24 cellular contexts compared by ENCODE assay signal in genomic region chr5:33261747-33262146, GRCh38.
"Had no signal": no experiment of that assay in that cellular context is flagged by ENCODE, and none has a peak within 500 bp of the region (broad histone marks: within the 10 kb centered on the region; RNA-seq: fewer than 3 reads in every experiment).

No MANE protein-coding gene starts in this region.

- H3K4me1 Mint-ChIP-seq: activated CD4-positive, alpha-beta T cell treated with anti-CD3 and anti-CD28 coated beads, Interleukin-2, amount 10 ng/mL, durations not matched to agents 7 days and 5 days; activated CD8-positive, alpha-beta memory T cell treated with anti-CD3 and anti-CD28 coated beads, Interleukin-2, amount 10 ng/mL, durations not matched to agents 7 days and 5 days; activated naive CD4-positive, alpha-beta T cell treated with anti-CD3 and anti-CD28 coated beads, Interleukin-2, amount 10 ng/mL, durations not matched to agents 7 days and 5 days had no signal

- FAIRE-seq: TTC549 had no signal

- H3K36me3 Mint-ChIP-seq: activated CD8-positive, alpha-beta memory T cell treated with anti-CD3 and anti-CD28 coated beads, Interleukin-2, amount 10 ng/mL, durations not matched to agents 7 days and 5 days; activated naive CD4-positive, alpha-beta T cell treated with anti-CD3 and anti-CD28 coated beads, Interleukin-2, amount 10 ng/mL, durations not matched to agents 7 days and 5 days had no signal

- H3K27me3 ChIP-seq: body of pancreas, esophagus squamous epithelium, gastroesophageal sphincter, sigmoid colon, spleen, upper lobe of left lung had no signal

- ATAC-seq: activated CD8-positive, alpha-beta memory T cell treated with anti-CD3 and anti-CD28 coated beads, Interleukin-2, amount 10 ng/mL, durations not matched to agents 7 days and 5 days; activated CD8-positive, alpha-beta T cell treated with anti-CD3 and anti-CD28 coated beads for 36 hours; body of pancreas; gastroesophageal sphincter; left ventricle myocardium superior; stimulated activated naive CD8-positive, alpha-beta T cell treated with anti-CD3 and anti-CD28 coated beads, Interleukin-15, Interleukin-2, amounts not matched to agents 100 U/mL and 50 U/mL, for 24 hours had no signal

- H3K4me3 ChIP-seq: body of pancreas, esophagus squamous epithelium, gastroesophageal sphincter, sigmoid colon, spleen, upper lobe of left lung had no signal

- H3K4me3 Mint-ChIP-seq: activated CD4-positive, alpha-beta T cell treated with anti-CD3 and anti-CD28 coated beads, Interleukin-2, amount 10 ng/mL, durations not matched to agents 7 days and 5 days; activated CD8-positive, alpha-beta memory T cell treated with anti-CD3 and anti-CD28 coated beads, Interleukin-2, amount 10 ng/mL, durations not matched to agents 7 days and 5 days; activated CD8-positive, alpha-beta T cell treated with anti-CD3 and anti-CD28 coated beads for 36 hours; activated naive CD4-positive, alpha-beta T cell treated with anti-CD3 and anti-CD28 coated beads, Interleukin-2, amount 10 ng/mL, durations not matched to agents 7 days and 5 days; nephron had no signal

- H3K27ac ChIP-seq: body of pancreas, esophagus squamous epithelium, gastroesophageal sphincter, sigmoid colon, spleen, upper lobe of left lung, WERI-Rb-1 had no signal

- H3K9me3 Mint-ChIP-seq: activated CD4-positive, alpha-beta T cell treated with anti-CD3 and anti-CD28 coated beads, Interleukin-2, amount 10 ng/mL, durations not matched to agents 7 days and 5 days had no signal

- H3K27me3 Mint-ChIP-seq: activated CD8-positive, alpha-beta memory T cell treated with anti-CD3 and anti-CD28 coated beads, Interleukin-2, amount 10 ng/mL, durations not matched to agents 7 days and 5 days; activated CD8-positive, alpha-beta T cell treated with anti-CD3 and anti-CD28 coated beads for 36 hours; activated naive CD4-positive, alpha-beta T cell treated with anti-CD3 and anti-CD28 coated beads, Interleukin-2, amount 10 ng/mL, durations not matched to agents 7 days and 5 days had no signal

- H3K4me1 ChIP-seq: body of pancreas, gastroesophageal sphincter, spleen, upper lobe of left lung had no signal

- H3K36me3 ChIP-seq: esophagus squamous epithelium, gastroesophageal sphincter, sigmoid colon, spleen, upper lobe of left lung, WERI-Rb-1 had no signal

- H3K27ac Mint-ChIP-seq: activated CD4-positive, alpha-beta T cell treated with anti-CD3 and anti-CD28 coated beads, Interleukin-2, amount 10 ng/mL, durations not matched to agents 7 days and 5 days; activated CD8-positive, alpha-beta memory T cell treated with anti-CD3 and anti-CD28 coated beads, Interleukin-2, amount 10 ng/mL, durations not matched to agents 7 days and 5 days; activated CD8-positive, alpha-beta T cell treated with anti-CD3 and anti-CD28 coated beads for 36 hours; activated naive CD4-positive, alpha-beta T cell treated with anti-CD3 and anti-CD28 coated beads, Interleukin-2, amount 10 ng/mL, durations not matched to agents 7 days and 5 days; nephron had no signal

- H3K9me3 ChIP-seq: body of pancreas, sigmoid colon had no signal

- DNase-seq: activated CD4-positive, alpha-beta T cell treated with anti-CD3 and anti-CD28 coated beads, Interleukin-2, amount 10 ng/mL, durations not matched to agents 7 days and 5 days; activated CD4-positive, CD25-positive, alpha-beta regulatory T cell treated with anti-CD3 and anti-CD28 coated beads, Interleukin-2, amount 50 U/mL, for 72 hours; activated CD8-positive, alpha-beta memory T cell treated with anti-CD3 and anti-CD28 coated beads, Interleukin-2, amount 10 ng/mL, durations not matched to agents 7 days and 5 days; activated CD8-positive, alpha-beta T cell treated with anti-CD3 and anti-CD28 coated beads for 36 hours; activated effector memory CD4-positive, alpha-beta T cell treated with anti-CD3 and anti-CD28 coated beads, Interleukin-2, amount 50 U/mL, for 16 hours; activated naive CD4-positive, alpha-beta T cell treated with anti-CD3 and anti-CD28 coated beads, Interleukin-2, amount 10 ng/mL, durations not matched to agents 7 days and 5 days; activated T-cell treated with anti-CD3 and anti-CD28 coated beads for 4 hours; body of pancreas; effector CD8-positive, alpha-beta T cell; esophagus squamous epithelium; head of caudate nucleus; hypothalamus; left ventricle myocardium superior; midbrain; sigmoid colon; spleen; stimulated activated CD4-positive, alpha-beta T cell treated with anti-CD3 and anti-CD28 coated beads, Interleukin-4, amount 100 ng/mL, for 1 hour; stimulated activated naive CD8-positive, alpha-beta T cell treated with anti-CD3 and anti-CD28 coated beads, Interleukin-15, Interleukin-2, amounts not matched to agents 100 U/mL and 50 U/mL, for 24 hours; T-helper 1 cell; upper lobe of left lung; WERI-Rb-1 had no signal
